8 cellular contexts compared by ENCODE assay signal in genomic region chr11:31369348-31370329, GRCh38. TPM values are rescaled to one million over a fixed set of nuclear protein-coding genes. Genes with fewer than 3 reads are reported as not detected.
A peak's percentile ranks its signal among the peaks of the same experiment; 100 is the strongest.
DNase-seq lines count a peak whose midpoint lies in the region; ATAC-seq and TF ChIP-seq lines count a peak whose summit lies in the region.

TSS of gene DCDC1 (minus strand) at chr11:31369739. CDS start at chr11:31328280, 41,459 bp downstream.
A gene with protein sequence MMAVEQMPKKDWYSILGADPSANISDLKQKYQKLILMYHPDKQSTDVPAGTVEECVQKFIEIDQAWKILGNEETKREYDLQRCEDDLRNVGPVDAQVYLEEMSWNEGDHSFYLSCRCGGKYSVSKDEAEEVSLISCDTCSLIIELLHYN (plus strand): TSS chr11:31369860. CDS start chr11:31370749, 889 bp downstream.

- H3K27me3 Mint-ChIP-seq in nephron (ENCODE audit: low read depth): peaks cover 9% of the 10 kb centered on the region

- H3K9ac ChIP-seq in Loucy (ENCODE audit: low read depth, low read length, poor library complexity, severe bottlenecking): peak within 1 kb of the TSS; percentile 82

- H3K36me3 Mint-ChIP-seq in nephron (ENCODE audit: low read depth): peaks cover 3% of the 10 kb centered on the region

- peak within 1 kb of the TSS; percentile 79 to 96 (median 95) for H3K27ac Mint-ChIP-seq in nephron

- H3F3A ChIP-seq in Loucy (ENCODE audit: low read depth): no peaks in the 10 kb centered on the region

- H3K4me3 ChIP-seq in H7 (ENCODE audit: insufficient read depth, low read depth, low read length): peak within 1 kb of the TSS; percentile 86
- peak within 1 kb of the TSS; percentile 97 for H3K4me3 ChIP-seq in Loucy (ENCODE audit: low read length, poor library complexity, severe bottlenecking)
- peak within 1 kb of the TSS; percentile 77 for H3K4me3 ChIP-seq in RWPE2 (ENCODE audit: severe bottlenecking)

- H3K4me1 Mint-ChIP-seq in nephron: peaks cover 21% of the 10 kb centered on the region

- peak within 1 kb of the TSS; percentile 92 for H3K4me2 ChIP-seq in Loucy (ENCODE audit: low read depth, low read length, poor library complexity, severe bottlenecking)

- TF ChIP-seq CTCF in Loucy (conservative IDR thresholded peaks at IDR 0.05; ENCODE audit: low read length) (no peak), RWPE2 (IDR thresholded peaks at IDR 0.05; ENCODE audit: poor library complexity, severe bottlenecking) (no peak), nephron (IDR thresholded peaks at IDR 0.05; ENCODE audit: unreplicated experiment in 3 of 3) (no peak)

- peak within 1 kb of the TSS; percentile 97 for H2AFZ ChIP-seq in Loucy (ENCODE audit: low read length)

- H3K9me3 Mint-ChIP-seq in nephron: no peaks in the 10 kb centered on the region

- no peaks in the 10 kb centered on the region for H3K36me3 ChIP-seq in H7 (replicated peaks; ENCODE audit: control insufficient read depth, insufficient read depth, low read length)
- no peaks in the 10 kb centered on the region for H3K36me3 ChIP-seq in Loucy (ENCODE audit: insufficient read depth, low read length)
- H3K36me3 ChIP-seq in RWPE2 (ENCODE audit: low read depth): peaks cover 9% of the 10 kb centered on the region; the same call in 1 of the 2 replicates

- H4K20me1 ChIP-seq in Loucy (ENCODE audit: insufficient read depth, low read length, poor library complexity, severe bottlenecking): peaks cover 5% of the 10 kb centered on the region

- peaks cover 13% of the 10 kb centered on the region for H3K79me2 ChIP-seq in Loucy (ENCODE audit: insufficient read depth, low read length)

- peak within 1 kb of the TSS; percentile 93 to 97 (median 95) for H3K4me3 Mint-ChIP-seq in nephron

- peak within 1 kb of the TSS; percentile 31 for H3K27ac ChIP-seq in RWPE2 (ENCODE audit: poor library complexity, severe bottlenecking)

- peaks cover 47% of the 10 kb centered on the region for H3K4me1 ChIP-seq in Loucy (ENCODE audit: insufficient read depth, low read length, poor library complexity, severe bottlenecking)
- H3K4me1 ChIP-seq in RWPE2 (ENCODE audit: insufficient read depth, poor library complexity, severe bottlenecking): peaks cover 8% of the 10 kb centered on the region

- H3K9me2 ChIP-seq in Loucy (replicated peaks; ENCODE audit: low read depth, low read length): no peaks in the 10 kb centered on the region

- H3K27me3 ChIP-seq in H7 (ENCODE audit: control insufficient read depth, insufficient read depth, low read length) (no peaks in the 10 kb centered on the region), Loucy (ENCODE audit: insufficient read depth, low read length, poor library complexity, severe bottlenecking) (no peaks in the 10 kb centered on the region), RWPE2 (ENCODE audit: insufficient read depth, poor library complexity, severe bottlenecking) (peaks cover 2% of the 10 kb centered on the region)

- peak; percentile 94 for DNase-seq in ELR (ENCODE audit: low read depth)
- peak; percentile 71 for DNase-seq in H7
- peak; percentile 84 for DNase-seq in RWPE2 (ENCODE audit: low spot score)
- peak; percentile 86 for DNase-seq in activated effector memory CD4-positive, alpha-beta T cell treated with Interleukin-2 at 50 U/mL for 16 hours
- DNase-seq in fibroblast of the conjunctiva (ENCODE audit: low read depth): peak; percentile 86
- DNase-seq in stimulated activated naive CD8-positive, alpha-beta T cell treated with anti-CD3 and anti-CD28 coated beads, Interleukin-15, Interleukin-2, amounts not matched to agents 100 U/mL and 50 U/mL, for 24 hours: peak; percentile 92

- H3K9me3 ChIP-seq in Loucy (ENCODE audit: insufficient read depth, low read depth, low read length): no peaks in the 10 kb centered on the region
- no peaks in the 10 kb centered on the region for H3K9me3 ChIP-seq in RWPE2 (ENCODE audit: severe bottlenecking)

- ATAC-seq in RWPE2 (ENCODE audit: low read depth): peak; percentile 97
- ATAC-seq in stimulated activated naive CD8-positive, alpha-beta T cell treated with anti-CD3 and anti-CD28 coated beads, Interleukin-15, Interleukin-2, amounts not matched to agents 100 U/mL and 50 U/mL, for 24 hours: peak; percentile 99

RNA-seq across cellular contexts. Expression of gene DCDC1, which starts in this region (rescaled TPM):
- 0.18 and 0.59 TPM in 2 replicates for total RNA-seq in H7 (2014; rRNA removed; shearing (Covaris generic))

RNA-seq across cellular contexts. Expression of the second gene that starts in this region (rescaled TPM):
- total RNA-seq in H7 (2014; rRNA removed; shearing (Covaris generic)): 10.7 and 12.4 TPM in 2 replicates

Comparison
In these comparisons a context has a peak if more than half of its experiments do, and no peak if none do; other contexts are left out.
1. Peak in every context shown above with its lines: DNase-seq, ATAC-seq, H3K4me3 ChIP-seq and H3K27ac ChIP-seq.